ENCODE assay signal across 8 cellular contexts in genomic region chr6:146700078-146700686, GRCh38.
A peak's percentile ranks its signal among the peaks of the same experiment; 100 is the strongest.
DNase-seq lines count a peak whose midpoint lies in the region; ATAC-seq and TF ChIP-seq lines count a peak whose summit lies in the region.

No MANE protein-coding gene starts in this region.

- POLR2A ChIA-PET in A673 (lab: Charles Lee; ENCODE audit: low non-redundant PET) = no interaction called here

- H3K9me3 ChIP-seq in A673 (ENCODE audit: low read depth, low read length, poor library complexity, severe bottlenecking) (no peaks in the 10 kb centered on the region), breast epithelium (no peaks in the 10 kb centered on the region)

- intact Hi-C loops in A673 (cut with micrococcal nuclease; ENCODE audit: unreplicated experiment) = loop anchor here (1.0 to 5.0 kb wide), 2 partner anchors 158 to 659 kb away; partner anchors contain the start of gene RAB32
- intact Hi-C loops in breast epithelium (cut with DNase I; ENCODE audit: low total_unique reads) = no loop called here

- DNase-seq in A673 (ENCODE audit: low spot score) (peak; percentile 87), NCI-H1092 (lab: John Stamatoyannopoulos, UW) (peak; percentile 39), SK-MEL-5 (ENCODE audit: low read depth, low spot score) (peak; percentile 81), breast epithelium (ENCODE audit: low spot score in 2 of 2) (peak; percentile 62 to 63), islet precursor cell (peak; percentile 72)
- peak; percentile 1 to 5 for DNase-seq in stimulated activated CD4-positive, alpha-beta T cell treated with anti-CD3 and anti-CD28 coated beads, Interleukin-4, amount 100 ng/mL, for 4 hours

- no TSS peak for BruUV-seq in A673 (replicated peaks; lab: Mats Ljungman, UMichigan)

- H3K36me3 ChIP-seq in A673 (ENCODE audit: insufficient read depth, low read length, poor library complexity, severe bottlenecking) = no peaks in the 10 kb centered on the region
- H3K36me3 ChIP-seq in breast epithelium = no peaks in the 10 kb centered on the region

- CTCF ChIA-PET in A673 (lab: Charles Lee) = interaction anchor here (0.9 kb wide), 1 partner anchor 659 kb away, joined by 4 read pairs; no protein-coding TSS in a partner anchor

- peak; percentile 86 for ATAC-seq in HG02642 (IDR thresholded peaks at IDR 0.05; ENCODE audit: poor library complexity, unreplicated experiment)

- in situ Hi-C loops in SK-MEL-5 (cut with HindIII; ENCODE audit: low pct_unique_long_range_greater_than_20kb, low sequenced_read_pairs) = no loop called here

- H3K4me1 ChIP-seq in A673 (ENCODE audit: insufficient read depth, low read length, poor library complexity, severe bottlenecking) (no peaks in the 10 kb centered on the region), breast epithelium (no peaks in the 10 kb centered on the region)

- TF ChIP-seq POLR2A in breast epithelium (IDR thresholded peaks at IDR 0.05) = no peak

- H3K27me3 ChIP-seq in A673 (replicated peaks; ENCODE audit: insufficient read depth, low read depth, low read length, poor library complexity) (no peaks in the 10 kb centered on the region), breast epithelium (no peaks in the 10 kb centered on the region)

- H3K4me3 ChIP-seq in A673 (ENCODE audit: low read depth, low read length, poor library complexity, severe bottlenecking) (no peak overlapping the region), breast epithelium (no peak overlapping the region)

- H3K27ac ChIP-seq in A673 (ENCODE audit: low read depth, low read length, poor library complexity, severe bottlenecking) = no peak overlapping the region
- no peak overlapping the region for H3K27ac ChIP-seq in breast epithelium

- TF ChIP-seq CTCF in A673 (conservative IDR thresholded peaks at IDR 0.05; ENCODE audit: low read depth, low read length) (peak; percentile 78), GM12873 (IDR thresholded peaks at IDR 0.05; ENCODE audit: insufficient read depth, low read depth, low read length, missing control alignments) (peak; percentile 70), breast epithelium (IDR thresholded peaks at IDR 0.05) (peak; percentile 67 to 72 (median 68))

Comparison
In these comparisons a context has a peak if more than half of its experiments do, and no peak if none do; other contexts are left out.
1. DNase-seq: peak in every context shown above with its lines; median percentile 87 in A673; 81 in SK-MEL-5; 72 in islet precursor cell; 62 in breast epithelium; 39 in NCI-H1092; 3 in stimulated activated CD4-positive, alpha-beta T cell treated with anti-CD3 and anti-CD28 coated beads, Interleukin-4, amount 100 ng/mL, for 4 hours.